In the genomic region with DNA sequence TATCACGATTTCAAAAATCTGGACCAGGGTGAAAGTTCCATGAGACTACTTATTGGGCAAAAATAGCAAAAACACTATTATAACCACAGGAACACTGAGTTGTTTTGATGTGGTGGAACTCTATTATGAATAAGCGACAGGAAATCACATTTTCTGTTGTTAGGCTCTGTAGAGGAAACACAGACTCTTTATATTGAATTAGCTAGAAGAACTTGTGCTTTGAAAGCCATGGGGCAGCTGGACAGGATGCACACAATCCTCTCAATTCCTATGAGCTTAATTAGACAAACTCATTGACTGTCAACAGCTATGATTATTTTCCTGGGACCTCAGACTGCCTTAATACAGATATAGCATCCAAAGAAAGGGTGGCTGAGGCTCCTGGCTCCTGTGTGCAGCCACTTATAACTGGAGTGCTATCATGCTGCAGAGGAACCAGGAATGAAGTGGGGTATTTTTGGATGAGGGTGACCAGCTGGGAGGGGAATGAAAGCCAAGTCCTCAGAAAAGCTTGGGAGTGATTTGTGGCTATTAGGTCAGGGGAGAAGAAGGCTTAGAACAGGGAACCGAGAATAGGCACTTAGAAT, we compare ENCODE assay signal across 16 cellular contexts.
A peak's percentile ranks its signal among the peaks of the same experiment; 100 is the strongest.
DNase-seq lines count a peak whose midpoint lies in the region; ATAC-seq and TF ChIP-seq lines count a peak whose summit lies in the region.
"Had no signal": no experiment of that assay in that cellular context is flagged by ENCODE, and none has a peak within 500 bp of the region (broad histone marks: within the 10 kb centered on the region; RNA-seq: fewer than 3 reads in every experiment).

No MANE protein-coding gene starts in this region.

- intact Hi-C loops in heart right ventricle (cut with DNase I) (no loop called here), sciatic nerve (cut with DNase I) (no loop called here)

- peak overlapping the region in 2 of 10 donors; percentile 7 to 16 for H3K27ac ChIP-seq in heart right ventricle
- H3K27ac ChIP-seq: A549, C4-2B, KMS-11 had no signal

- peaks cover 6 to 41% (median 20%) of the 10 kb centered on the region in 9 donors for H3K4me1 ChIP-seq in heart right ventricle
- H3K4me1 ChIP-seq: A549 had no signal

- H3K27me3 ChIP-seq in heart right ventricle = peaks cover 0 to 17% (median 0%) of the 10 kb centered on the region in 7 donors

- peak; percentile 71 to 90 (median 82) for ATAC-seq in heart right ventricle
- peak; percentile 71 for ATAC-seq in sciatic nerve
- ATAC-seq: A549, HepG2 had no signal

- TF ChIP-seq CTCF in heart right ventricle (IDR thresholded peaks at IDR 0.05) = no peak

- DNase-seq in NCI-H510A treated with DMSO at 0.1 percent for 48 hours (lab: John Stamatoyannopoulos, UW) (peak; percentile 78), NCI-H510A (lab: John Stamatoyannopoulos, UW) (no peak), G401 (ENCODE audit: low spot score) (peak; percentile 41), heart right ventricle (peak in 1 of 2 donors; percentile 42), sciatic nerve (ENCODE audit: low spot score) (no peak), OCI-M2 (lab: John Stamatoyannopoulos, UW; ENCODE audit: unreplicated experiment) (no peak), medulla oblongata (ENCODE audit: extremely low spot score) (no peak), HuH-7.5 (ENCODE audit: low spot score) (no peak)
- DNase-seq: NCI-H1048, NCI-H2171, NCI-H446, NCI-H748 treated with DMSO at 0.1 percent for 48 hours had no signal

- no peaks in the 10 kb centered on the region for H3K9me3 ChIP-seq in heart right ventricle
- H3K9me3 ChIP-seq: A549 had no signal

- in situ Hi-C loops in G401 (cut with HindIII; ENCODE audit: low sequenced_read_pairs) = no loop called here

- H3K4me3 ChIP-seq in heart right ventricle = no peak overlapping the region
- H3K4me3 ChIP-seq: A549 had no signal

- 33 to 43% methylated on average over 3 of the region's 3 CpGs for WGBS in heart right ventricle, 2 donors

- no peaks in the 10 kb centered on the region for H3K36me3 ChIP-seq in heart right ventricle

Comparison
In these comparisons a context has a peak if more than half of its experiments do, and no peak if none do; other contexts are left out.
1. DNase-seq: peak in NCI-H510A treated with DMSO at 0.1 percent for 48 hours (single experiment) and G401 (single experiment); none in NCI-H510A (single experiment), sciatic nerve (single experiment), OCI-M2 (single experiment), medulla oblongata (single experiment) and HuH-7.5 (single experiment).